15 cellular contexts compared by ENCODE assay signal in genomic region chr7:87735360-87735759, GRCh38.
"Had no signal": no experiment of that assay in that cellular context is flagged by ENCODE, and none has a peak within 500 bp of the region (broad histone marks: within the 10 kb centered on the region; RNA-seq: fewer than 3 reads in every experiment).

No MANE protein-coding gene starts in this region.

- H3K27ac ChIP-seq: adrenal gland, ovary, skin epidermis, thyroid gland had no signal

- H3K27me3 ChIP-seq: adrenal gland, ovary, thyroid gland had no signal

- H3K27me3 Mint-ChIP-seq: memory B cell had no signal

- H3K4me3 Mint-ChIP-seq: memory B cell; nephron; T-helper 2 cell treated with Interferon-gamma antibody and Interleukin-4, amounts not matched to agents 5 μg/mL and 100 μg/mL, for 36 hours had no signal

- H3K9me3 ChIP-seq: adrenal gland, ovary, thyroid gland had no signal

- FAIRE-seq: colon had no signal

- H3K4me1 Mint-ChIP-seq: memory B cell, nephron had no signal

- H3K9me3 Mint-ChIP-seq: T-helper 2 cell treated with Interferon-gamma antibody and Interleukin-4, amounts not matched to agents 5 μg/mL and 100 μg/mL, for 36 hours had no signal

- DNase-seq: activated CD4-positive, alpha-beta T cell treated with anti-CD3 and anti-CD28 coated beads, Interleukin-2, amount 50 U/mL, for 1 hour; activated naive CD4-positive, alpha-beta T cell treated with anti-CD3 and anti-CD28 coated beads, Interleukin-2, amount 50 U/mL, for 16 hours; activated T-cell treated with anti-CD3 and anti-CD28 coated beads for 4 hours; adrenal gland; left colon; ovary; retina; SHP77 treated with DMSO at 0.1 percent for 48 hours; stimulated activated CD4-positive, alpha-beta T cell treated with anti-CD3 and anti-CD28 coated beads, Interleukin-4, amount 100 ng/mL, for 4 hours; thyroid gland had no signal

- H3K36me3 Mint-ChIP-seq: memory B cell had no signal

- H3K36me3 ChIP-seq: adrenal gland, ovary, thyroid gland had no signal

- H3K4me3 ChIP-seq: adrenal gland, ovary, skin epidermis, thyroid gland had no signal

- H3K4me1 ChIP-seq: adrenal gland, thyroid gland had no signal

- H3K27ac Mint-ChIP-seq: memory B cell; nephron; T-helper 2 cell treated with Interferon-gamma antibody and Interleukin-4, amounts not matched to agents 5 μg/mL and 100 μg/mL, for 36 hours had no signal
